Comparison of ENCODE assay signal across 8 cellular contexts in genomic region chr14:61080591-61081010, GRCh38.
A peak's percentile ranks its signal among the peaks of the same experiment; 100 is the strongest.
DNase-seq lines count a peak whose midpoint lies in the region; ATAC-seq, FAIRE-seq and TF ChIP-seq lines count a peak whose summit lies in the region.

No MANE protein-coding gene starts in this region.

- H3K27ac Mint-ChIP-seq in activated naive CD8-positive, alpha-beta T cell treated with anti-CD3 and anti-CD28 coated beads for 36 hours = no peak overlapping the region

- DNase-seq in GM12864 (ENCODE audit: low read depth) (peak; percentile 71), HTR-8/SVneo (ENCODE audit: insufficient read length, low spot score) (no peak), germinal center (ENCODE audit: low spot score) (peak; percentile 77), cerebellar nuclear complex (lab: John Stamatoyannopoulos, UW) (no peak), NCI-H1417 treated with DMSO at 0.1 percent for 48 hours (lab: John Stamatoyannopoulos, UW) (no peak)
- no peak for DNase-seq in stimulated activated CD4-positive, alpha-beta T cell treated with anti-CD3 and anti-CD28 coated beads, Interleukin-2, amount 100 ng/mL, for 24 hours
- DNase-seq in activated naive CD8-positive, alpha-beta T cell treated with anti-CD3 and anti-CD28 coated beads for 36 hours = no peak

- ATAC-seq in GM21786 (IDR thresholded peaks at IDR 0.05; ENCODE audit: unreplicated experiment) = peak; percentile 76

- H3K27me3 Mint-ChIP-seq in activated naive CD8-positive, alpha-beta T cell treated with anti-CD3 and anti-CD28 coated beads for 36 hours = no peaks in the 10 kb centered on the region

- TF ChIP-seq CTCF in GM12864 (IDR thresholded peaks at IDR 0.05; ENCODE audit: low read depth, low read length, missing control alignments) = no peak

- H3K36me3 Mint-ChIP-seq in activated naive CD8-positive, alpha-beta T cell treated with anti-CD3 and anti-CD28 coated beads for 36 hours = peaks cover 13% of the 10 kb centered on the region

- no peaks in the 10 kb centered on the region for H3K4me1 Mint-ChIP-seq in activated naive CD8-positive, alpha-beta T cell treated with anti-CD3 and anti-CD28 coated beads for 36 hours

- peak; percentile 94 for FAIRE-seq in HTR-8/SVneo (lab: Jason Lieb, UNC)

- no peaks in the 10 kb centered on the region for H3K9me3 Mint-ChIP-seq in activated naive CD8-positive, alpha-beta T cell treated with anti-CD3 and anti-CD28 coated beads for 36 hours

- no peak overlapping the region for H3K4me3 ChIP-seq in GM12864 (ENCODE audit: low read depth, low read length)

- H3K4me3 Mint-ChIP-seq in activated naive CD8-positive, alpha-beta T cell treated with anti-CD3 and anti-CD28 coated beads for 36 hours = no peak overlapping the region

Comparison
In these comparisons a context has a peak if more than half of its experiments do, and no peak if none do; other contexts are left out.
1. DNase-seq: peak in GM12864 (single experiment) and germinal center (single experiment); none in HTR-8/SVneo (single experiment), stimulated activated CD4-positive, alpha-beta T cell treated with anti-CD3 and anti-CD28 coated beads, Interleukin-2, amount 100 ng/mL, for 24 hours (0 of 2), activated naive CD8-positive, alpha-beta T cell treated with anti-CD3 and anti-CD28 coated beads for 36 hours (single experiment), cerebellar nuclear complex (0 of 2) and NCI-H1417 treated with DMSO at 0.1 percent for 48 hours (single experiment).